Comparison of ENCODE assay signal across 1 cellular context in the genomic region with DNA sequence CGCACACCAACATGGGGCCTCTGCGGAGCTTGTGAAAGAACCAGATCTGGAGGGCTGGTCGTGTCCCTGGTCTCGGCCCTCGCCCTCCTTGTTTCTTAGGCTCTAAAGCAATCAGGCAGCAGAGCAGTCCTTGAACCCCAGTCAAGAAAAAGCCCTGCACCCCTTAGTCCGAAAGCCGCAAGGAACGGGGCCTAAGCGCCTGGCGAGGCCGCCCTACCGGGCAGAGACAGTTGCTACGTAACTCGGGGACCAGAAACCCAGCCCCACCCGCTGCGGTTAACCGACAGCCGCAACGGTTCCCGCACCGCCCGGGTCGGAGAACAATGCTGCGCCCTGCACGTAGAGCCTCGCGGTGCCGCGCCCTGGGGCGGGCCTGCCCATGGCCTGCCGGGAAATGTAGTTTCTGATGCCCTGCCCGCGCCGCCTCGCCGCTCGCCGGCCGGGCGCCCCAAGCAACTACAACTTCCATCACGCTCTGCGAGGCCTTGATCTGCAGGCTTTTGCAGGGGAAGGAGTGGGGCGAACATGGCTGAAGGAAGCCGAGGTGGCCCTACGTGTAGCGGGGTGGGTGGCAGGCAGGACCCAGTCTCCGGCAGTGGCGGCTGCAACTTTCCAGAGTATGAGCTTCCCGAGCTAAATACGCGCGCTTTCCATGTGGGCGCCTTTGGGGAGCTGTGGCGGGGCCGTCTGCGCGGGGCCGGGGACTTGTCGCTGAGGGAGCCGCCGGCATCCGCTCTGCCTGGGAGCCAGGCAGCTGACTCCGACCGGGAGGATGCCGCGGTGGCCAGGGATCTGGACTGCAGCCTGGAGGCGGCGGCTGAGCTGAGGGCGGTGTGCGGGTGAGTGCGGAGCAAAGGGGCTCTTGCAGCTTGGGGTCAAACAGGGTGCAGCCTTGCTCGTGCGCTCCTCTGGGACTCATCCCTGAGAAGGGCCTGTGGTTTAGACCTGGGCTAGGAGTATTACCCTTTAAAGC.
TF ChIP-seq lines count a peak whose summit lies in the region.

Gene SNAPC3 (plus strand): TSS at position 522 of the 973 bp plus-strand sequence. CDS start 4 bp downstream, at position 526.

TF ChIP-seq in HepG2, 621 proteins besides CTCF, POLR2A, EP300 and RAD21 (continued from another document):
- TF ChIP-seq ZNF496 (CRISPR knock-in tag; IDR thresholded peaks at IDR 0.05; ENCODE audit: insufficient replicate concordance) (no peak), CENPX (CRISPR knock-in tag; IDR thresholded peaks at IDR 0.05) (no peak), MTF1 (CRISPR knock-in tag; IDR thresholded peaks at IDR 0.05) (no peak), HES4 (CRISPR knock-in tag; IDR thresholded peaks at IDR 0.05; ENCODE audit: borderline replicate concordance) (no peak), ZNF468 (CRISPR knock-in tag; IDR thresholded peaks at IDR 0.05) (no peak; the same call in 1 of the 2 replicates), ZNF75D (CRISPR knock-in tag; IDR thresholded peaks at IDR 0.05; ENCODE audit: borderline replicate concordance) (no peak), BHLHE40 (IDR thresholded peaks at IDR 0.05; ENCODE audit: low read length) (no peak), ZNF569 (CRISPR knock-in tag; IDR thresholded peaks at IDR 0.05; ENCODE audit: borderline replicate concordance) (peak; percentile 74; the same call in 1 of the 2 replicates), JUN (CRISPR knock-in tag; IDR thresholded peaks at IDR 0.05) (no peak), SRSF1 (optimal IDR thresholded peaks at IDR 0.05; ENCODE audit: low read depth, low read length) (peak; percentile 57), FIP1L1 (IDR thresholded peaks at IDR 0.05; ENCODE audit: borderline replicate concordance, insufficient read depth, low read depth, low read length) (no peak), ZNF333 (CRISPR knock-in tag; IDR thresholded peaks at IDR 0.05; ENCODE audit: borderline replicate concordance) (no peak), TBL1XR1 (IDR thresholded peaks at IDR 0.05; ENCODE audit: borderline replicate concordance, low read length, partially characterized antibody) (no peak), ZNF883 (CRISPR knock-in tag; IDR thresholded peaks at IDR 0.05; ENCODE audit: not compliant biosample characterization) (peak; percentile 74), HNRNPUL1 (IDR thresholded peaks at IDR 0.05; ENCODE audit: low read depth, low read length) (no peak), ZNF382 (CRISPR knock-in tag; IDR thresholded peaks at IDR 0.05; ENCODE audit: borderline replicate concordance) (no peak), GPN1 (CRISPR knock-in tag; IDR thresholded peaks at IDR 0.05; ENCODE audit: borderline replicate concordance) (no peak), ZSCAN31 (CRISPR knock-in tag; IDR thresholded peaks at IDR 0.05; ENCODE audit: low read depth) (peak; percentile 90), ZNF20 (CRISPR knock-in tag; IDR thresholded peaks at IDR 0.05) (0 out of 2 replicates have a peak, but pooled peaks have one; percentile 66), SOX13 (IDR thresholded peaks at IDR 0.05) (0 out of 2 replicates have a peak, but pooled peaks have one; percentile 17), SOX13 (CRISPR knock-in tag; conservative IDR thresholded peaks at IDR 0.05 in 1 of 2, IDR thresholded peaks at IDR 0.05 in 1 of 2) (peak in 1 of 2 experiments; percentile 95; a peak in 2 of 4 replicates), ZNF737 (CRISPR knock-in tag; IDR thresholded peaks at IDR 0.05; ENCODE audit: borderline replicate concordance) (no peak; the same call in 1 of the 2 replicates), ZNF720 (CRISPR knock-in tag; IDR thresholded peaks at IDR 0.05) (no peak), ZNF350 (CRISPR knock-in tag; IDR thresholded peaks at IDR 0.05; ENCODE audit: borderline replicate concordance, low read depth) (peak; percentile 95), ZNF607 (CRISPR knock-in tag; IDR thresholded peaks at IDR 0.05; ENCODE audit: borderline replicate concordance) (no peak), JUND (CRISPR knock-in tag; IDR thresholded peaks at IDR 0.05) (no peak), EED (CRISPR knock-in tag; IDR thresholded peaks at IDR 0.05) (0 out of 2 replicates have a peak, but pooled peaks have one; percentile 48), ZNF746 (CRISPR knock-in tag; IDR thresholded peaks at IDR 0.05) (0 out of 2 replicates have a peak, but pooled peaks have one; percentile 58), RBFOX2 (IDR thresholded peaks at IDR 0.05; ENCODE audit: low read depth, low read length) (peak; percentile 96), SMC3 (IDR thresholded peaks at IDR 0.05; ENCODE audit: low read length) (no peak), PPARG (CRISPR knock-in tag; conservative IDR thresholded peaks at IDR 0.05) (peak; percentile 61), ZNF670 (CRISPR knock-in tag; IDR thresholded peaks at IDR 0.05; ENCODE audit: borderline replicate concordance) (no peak), ZNF160 (CRISPR knock-in tag; IDR thresholded peaks at IDR 0.05) (0 out of 2 replicates have a peak, but pooled peaks have one; percentile 64), TRAFD1 (CRISPR knock-in tag; IDR thresholded peaks at IDR 0.05; ENCODE audit: borderline replicate concordance) (peak; percentile 56; the same call in 1 of the 2 replicates)
- TF ChIP-seq, protein P1, sequence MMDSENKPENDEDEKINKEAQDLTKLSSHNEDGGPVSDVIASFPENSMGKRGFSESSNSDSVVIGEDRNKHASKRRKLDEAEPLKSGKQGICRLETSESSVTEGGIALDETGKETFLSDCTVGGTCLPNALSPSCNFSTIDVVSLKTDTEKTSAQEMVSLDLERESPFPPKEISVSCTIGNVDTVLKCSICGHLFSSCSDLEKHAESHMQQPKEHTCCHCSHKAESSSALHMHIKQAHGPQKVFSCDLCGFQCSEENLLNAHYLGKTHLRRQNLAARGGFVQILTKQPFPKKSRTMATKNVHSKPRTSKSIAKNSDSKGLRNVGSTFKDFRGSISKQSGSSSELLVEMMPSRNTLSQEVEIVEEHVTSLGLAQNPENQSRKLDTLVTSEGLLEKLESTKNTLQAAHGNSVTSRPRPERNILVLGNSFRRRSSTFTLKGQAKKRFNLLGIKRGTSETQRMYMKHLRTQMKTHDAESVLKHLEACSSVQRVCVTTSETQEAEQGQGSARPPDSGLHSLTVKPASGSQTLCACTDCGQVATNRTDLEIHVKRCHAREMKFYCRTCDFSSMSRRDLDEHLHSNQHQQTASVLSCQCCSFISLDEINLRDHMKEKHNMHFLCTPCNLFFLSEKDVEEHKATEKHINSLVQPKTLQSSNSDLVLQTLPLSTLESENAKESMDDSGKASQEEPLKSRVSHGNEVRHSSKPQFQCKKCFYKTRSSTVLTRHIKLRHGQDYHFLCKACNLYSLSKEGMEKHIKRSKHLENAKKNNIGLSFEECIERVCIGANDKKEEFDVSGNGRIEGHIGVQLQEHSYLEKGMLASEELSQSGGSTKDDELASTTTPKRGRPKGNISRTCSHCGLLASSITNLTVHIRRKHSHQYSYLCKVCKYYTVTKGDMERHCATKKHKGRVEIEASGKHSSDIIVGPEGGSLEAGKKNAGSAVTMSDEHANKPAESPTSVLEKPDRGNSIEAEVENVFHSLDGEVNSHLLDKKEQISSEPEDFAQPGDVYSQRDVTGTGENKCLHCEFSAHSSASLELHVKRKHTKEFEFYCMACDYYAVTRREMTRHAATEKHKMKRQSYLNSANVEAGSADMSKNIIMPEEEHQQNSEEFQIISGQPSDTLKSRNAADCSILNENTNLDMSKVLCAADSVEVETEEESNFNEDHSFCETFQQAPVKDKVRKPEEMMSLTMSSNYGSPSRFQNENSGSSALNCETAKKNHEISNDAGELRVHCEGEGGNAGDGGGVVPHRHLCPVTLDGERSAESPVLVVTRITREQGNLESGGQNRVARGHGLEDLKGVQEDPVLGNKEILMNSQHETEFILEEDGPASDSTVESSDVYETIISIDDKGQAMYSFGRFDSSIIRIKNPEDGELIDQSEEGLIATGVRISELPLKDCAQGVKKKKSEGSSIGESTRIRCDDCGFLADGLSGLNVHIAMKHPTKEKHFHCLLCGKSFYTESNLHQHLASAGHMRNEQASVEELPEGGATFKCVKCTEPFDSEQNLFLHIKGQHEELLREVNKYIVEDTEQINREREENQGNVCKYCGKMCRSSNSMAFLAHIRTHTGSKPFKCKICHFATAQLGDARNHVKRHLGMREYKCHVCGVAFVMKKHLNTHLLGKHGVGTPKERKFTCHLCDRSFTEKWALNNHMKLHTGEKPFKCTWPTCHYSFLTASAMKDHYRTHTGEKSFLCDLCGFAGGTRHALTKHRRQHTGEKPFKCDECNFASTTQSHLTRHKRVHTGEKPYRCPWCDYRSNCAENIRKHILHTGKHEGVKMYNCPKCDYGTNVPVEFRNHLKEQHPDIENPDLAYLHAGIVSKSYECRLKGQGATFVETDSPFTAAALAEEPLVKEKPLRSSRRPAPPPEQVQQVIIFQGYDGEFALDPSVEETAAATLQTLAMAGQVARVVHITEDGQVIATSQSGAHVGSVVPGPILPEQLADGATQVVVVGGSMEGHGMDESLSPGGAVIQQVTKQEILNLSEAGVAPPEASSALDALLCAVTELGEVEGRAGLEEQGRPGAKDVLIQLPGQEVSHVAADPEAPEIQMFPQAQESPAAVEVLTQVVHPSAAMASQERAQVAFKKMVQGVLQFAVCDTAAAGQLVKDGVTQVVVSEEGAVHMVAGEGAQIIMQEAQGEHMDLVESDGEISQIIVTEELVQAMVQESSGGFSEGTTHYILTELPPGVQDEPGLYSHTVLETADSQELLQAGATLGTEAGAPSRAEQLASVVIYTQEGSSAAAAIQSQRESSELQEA (CRISPR knock-in tag; IDR thresholded peaks at IDR 0.05; ENCODE audit: not compliant biosample characterization) = peak; percentile 72
- TF ChIP-seq, protein P2, sequence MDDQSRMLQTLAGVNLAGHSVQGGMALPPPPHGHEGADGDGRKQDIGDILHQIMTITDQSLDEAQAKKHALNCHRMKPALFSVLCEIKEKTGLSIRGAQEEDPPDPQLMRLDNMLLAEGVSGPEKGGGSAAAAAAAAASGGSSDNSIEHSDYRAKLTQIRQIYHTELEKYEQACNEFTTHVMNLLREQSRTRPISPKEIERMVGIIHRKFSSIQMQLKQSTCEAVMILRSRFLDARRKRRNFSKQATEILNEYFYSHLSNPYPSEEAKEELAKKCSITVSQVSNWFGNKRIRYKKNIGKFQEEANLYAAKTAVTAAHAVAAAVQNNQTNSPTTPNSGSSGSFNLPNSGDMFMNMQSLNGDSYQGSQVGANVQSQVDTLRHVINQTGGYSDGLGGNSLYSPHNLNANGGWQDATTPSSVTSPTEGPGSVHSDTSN (CRISPR knock-in tag; IDR thresholded peaks at IDR 0.05; ENCODE audit: borderline replicate concordance) = no peak
- TF ChIP-seq, protein P3, sequence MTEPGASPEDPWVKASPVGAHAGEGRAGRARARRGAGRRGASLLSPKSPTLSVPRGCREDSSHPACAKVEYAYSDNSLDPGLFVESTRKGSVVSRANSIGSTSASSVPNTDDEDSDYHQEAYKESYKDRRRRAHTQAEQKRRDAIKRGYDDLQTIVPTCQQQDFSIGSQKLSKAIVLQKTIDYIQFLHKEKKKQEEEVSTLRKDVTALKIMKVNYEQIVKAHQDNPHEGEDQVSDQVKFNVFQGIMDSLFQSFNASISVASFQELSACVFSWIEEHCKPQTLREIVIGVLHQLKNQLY (CRISPR knock-in tag; IDR thresholded peaks at IDR 0.05) = no peak
- TF ChIP-seq, protein P4, sequence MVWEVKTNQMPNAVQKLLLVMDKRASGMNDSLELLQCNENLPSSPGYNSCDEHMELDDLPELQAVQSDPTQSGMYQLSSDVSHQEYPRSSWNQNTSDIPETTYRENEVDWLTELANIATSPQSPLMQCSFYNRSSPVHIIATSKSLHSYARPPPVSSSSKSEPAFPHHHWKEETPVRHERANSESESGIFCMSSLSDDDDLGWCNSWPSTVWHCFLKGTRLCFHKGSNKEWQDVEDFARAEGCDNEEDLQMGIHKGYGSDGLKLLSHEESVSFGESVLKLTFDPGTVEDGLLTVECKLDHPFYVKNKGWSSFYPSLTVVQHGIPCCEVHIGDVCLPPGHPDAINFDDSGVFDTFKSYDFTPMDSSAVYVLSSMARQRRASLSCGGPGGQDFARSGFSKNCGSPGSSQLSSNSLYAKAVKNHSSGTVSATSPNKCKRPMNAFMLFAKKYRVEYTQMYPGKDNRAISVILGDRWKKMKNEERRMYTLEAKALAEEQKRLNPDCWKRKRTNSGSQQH (CRISPR knock-in tag; IDR thresholded peaks at IDR 0.05; ENCODE audit: low read depth) = no peak; the same call in 1 of the 2 replicates
- TF ChIP-seq, protein P5, sequence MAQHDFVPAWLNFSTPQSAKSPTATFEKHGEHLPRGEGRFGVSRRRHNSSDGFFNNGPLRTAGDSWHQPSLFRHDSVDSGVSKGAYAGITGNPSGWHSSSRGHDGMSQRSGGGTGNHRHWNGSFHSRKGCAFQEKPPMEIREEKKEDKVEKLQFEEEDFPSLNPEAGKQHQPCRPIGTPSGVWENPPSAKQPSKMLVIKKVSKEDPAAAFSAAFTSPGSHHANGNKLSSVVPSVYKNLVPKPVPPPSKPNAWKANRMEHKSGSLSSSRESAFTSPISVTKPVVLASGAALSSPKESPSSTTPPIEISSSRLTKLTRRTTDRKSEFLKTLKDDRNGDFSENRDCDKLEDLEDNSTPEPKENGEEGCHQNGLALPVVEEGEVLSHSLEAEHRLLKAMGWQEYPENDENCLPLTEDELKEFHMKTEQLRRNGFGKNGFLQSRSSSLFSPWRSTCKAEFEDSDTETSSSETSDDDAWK (CRISPR knock-in tag; IDR thresholded peaks at IDR 0.05) = no peak
